In genomic region chr3:159829056-159829995, GRCh38 we compare ENCODE assay signal across 8 cellular contexts.
A peak's percentile ranks its signal among the peaks of the same experiment; 100 is the strongest.
DNase-seq lines count a peak whose midpoint lies in the region; ATAC-seq and TF ChIP-seq lines count a peak whose summit lies in the region.

No MANE protein-coding gene starts in this region.

- no peak overlapping the region for H3K27ac Mint-ChIP-seq in stimulated activated memory B cell treated with anti-CD40 and anti-IgM and Interleukin-4, amounts not matched to agents 10 μg/mL and 1 μg/mL and 100 μg/mL, for 72 hours

- no peaks in the 10 kb centered on the region for H3K9me3 Mint-ChIP-seq in stimulated activated memory B cell treated with anti-CD40 and anti-IgM and Interleukin-4, amounts not matched to agents 10 μg/mL and 1 μg/mL and 100 μg/mL, for 72 hours

- DNase-seq in AG09309 (ENCODE audit: low read depth) (peak; percentile 64), NB4 (ENCODE audit: low read depth) (peak; percentile 32), SW480 (ENCODE audit: low spot score) (peak; percentile 81), kidney tubule cell (ENCODE audit: low spot score) (peak; percentile 80), GM19240 (ENCODE audit: insufficient read length, low spot score) (no peak)

- no peak for ATAC-seq in HG02970 (IDR thresholded peaks at IDR 0.05; ENCODE audit: low FRiP score, unreplicated experiment)
- no peak for ATAC-seq in stimulated activated memory B cell treated with anti-CD40 and anti-IgM and Interleukin-4, amounts not matched to agents 10 μg/mL and 1 μg/mL and 100 μg/mL, for 72 hours
- no peak for ATAC-seq in GM19328 (IDR thresholded peaks at IDR 0.05; ENCODE audit: unreplicated experiment)

- TF ChIP-seq POLR2A in NB4 (IDR thresholded peaks at IDR 0.05; ENCODE audit: extremely low read depth, insufficient read length) = no peak

- H3K4me3 ChIP-seq in AG09309 (ENCODE audit: control insufficient read depth, low read depth, low read length) = no peak overlapping the region
- no peak overlapping the region for H3K4me3 ChIP-seq in NB4 (ENCODE audit: low read depth, low read length)

- no peak for TF ChIP-seq CTCF in AG09309 (IDR thresholded peaks at IDR 0.05; ENCODE audit: control insufficient read depth, insufficient read depth, low read depth, low read length, missing control alignments)
- TF ChIP-seq CTCF in NB4 (IDR thresholded peaks at IDR 0.05; ENCODE audit: low read depth, low read length) = no peak

- H3K27me3 Mint-ChIP-seq in stimulated activated memory B cell treated with anti-CD40 and anti-IgM and Interleukin-4, amounts not matched to agents 10 μg/mL and 1 μg/mL and 100 μg/mL, for 72 hours = no peaks in the 10 kb centered on the region

- no peak overlapping the region for H3K4me3 Mint-ChIP-seq in stimulated activated memory B cell treated with anti-CD40 and anti-IgM and Interleukin-4, amounts not matched to agents 10 μg/mL and 1 μg/mL and 100 μg/mL, for 72 hours

- H3K4me1 Mint-ChIP-seq in stimulated activated memory B cell treated with anti-CD40 and anti-IgM and Interleukin-4, amounts not matched to agents 10 μg/mL and 1 μg/mL and 100 μg/mL, for 72 hours = no peaks in the 10 kb centered on the region

- no peaks in the 10 kb centered on the region for H3K36me3 Mint-ChIP-seq in stimulated activated memory B cell treated with anti-CD40 and anti-IgM and Interleukin-4, amounts not matched to agents 10 μg/mL and 1 μg/mL and 100 μg/mL, for 72 hours
